In the genomic region with DNA sequence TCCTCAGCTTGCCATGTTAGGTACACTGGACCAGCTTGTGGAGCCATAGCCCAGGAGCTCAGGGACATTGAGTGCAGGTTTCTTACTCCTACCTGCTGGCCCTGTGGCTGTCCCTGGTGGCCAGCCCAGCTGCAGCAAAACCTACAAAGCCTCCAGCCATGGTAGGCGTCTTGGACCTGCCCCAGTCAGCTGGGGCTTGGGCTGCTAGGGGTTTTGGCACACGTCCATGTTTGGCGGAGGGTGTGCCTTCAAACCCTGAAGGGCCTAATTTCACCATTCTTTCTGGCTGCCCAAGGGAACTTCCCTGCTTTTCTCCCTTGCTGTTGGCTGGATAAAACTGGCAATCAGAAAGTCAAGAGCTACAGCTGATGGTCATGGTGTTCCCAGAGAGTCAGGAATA, we compare ENCODE assay signal across 20 cellular contexts. TPM values are rescaled to one million over a fixed set of nuclear protein-coding genes. Genes with fewer than 3 reads are reported as not detected.
DNase-seq lines count a peak whose midpoint lies in the region; ATAC-seq and TF ChIP-seq lines count a peak whose summit lies in the region.
"Had no signal": no experiment of that assay in that cellular context is flagged by ENCODE, and none has a peak within 500 bp of the region (broad histone marks: within the 10 kb centered on the region; RNA-seq: fewer than 3 reads in every experiment).

No MANE protein-coding gene starts in this region.

- H3K79me2 ChIP-seq in mammary epithelial cell (ENCODE audit: insufficient read depth, low read length), result no peaks in the 10 kb centered on the region
- H3K79me2 ChIP-seq: hepatocyte had no signal

- BruUV-seq in MCF 10A (replicated peaks; lab: Mats Ljungman, UMichigan) (no TSS peak), mammary epithelial cell (replicated peaks; lab: Mats Ljungman, UMichigan) (no TSS peak)

- no peak overlapping the region for H3K27ac ChIP-seq in mammary epithelial cell (ENCODE audit: insufficient read depth, low read depth, low read length)
- H3K27ac ChIP-seq in gastroesophageal sphincter, result peak overlapping the region in 3 of 4 donors; percentile 66 to 85 (median 77)
- peak overlapping the region; percentile 71 for H3K27ac ChIP-seq in substantia nigra (ENCODE audit: low read depth, low read length, poor library complexity, severe bottlenecking)
- H3K27ac ChIP-seq: cardiac muscle cell, hepatocyte, neural progenitor cell had no signal

- intact Hi-C loops in MCF 10A (cut with micrococcal nuclease) (loop anchor here (5.0 kb wide), 1 partner anchor 66 kb away; no protein-coding TSS in a partner anchor), mammary epithelial cell (cut with micrococcal nuclease) (loop anchor here (5.0 kb wide), 1 partner anchor 144 kb away; no protein-coding TSS in a partner anchor)

- no peak for TF ChIP-seq POLR2A in gastroesophageal sphincter (IDR thresholded peaks at IDR 0.05)

- DNase-seq in MCF 10A (ENCODE audit: unreplicated experiment), result peak; percentile 27
- no peak for DNase-seq in mammary epithelial cell
- no peak for DNase-seq in WTC11 (ENCODE audit: low spot score)
- DNase-seq in substantia nigra (lab: John Stamatoyannopoulos, UW), result peak in 5 of 49 donors; percentile 6 to 18 (median 13)
- DNase-seq in activated naive CD4-positive, alpha-beta T cell treated with anti-CD3 and anti-CD28 coated beads, Interleukin-2, amount 10 ng/mL, durations not matched to agents 7 days and 5 days, result no peak
- DNase-seq in NK-92 (lab: John Stamatoyannopoulos, UW; ENCODE audit: unreplicated experiment), result no peak
- DNase-seq: effector memory CD4-positive, alpha-beta T cell; GOT3 had no signal

- POLR2A ChIA-PET in MCF 10A (lab: Yijun Ruan, JAX), result interaction anchor here (0.5 kb wide), 1 partner anchor 210 kb away, joined by 3 read pairs; no protein-coding TSS in a partner anchor
- POLR2A ChIA-PET in WTC11 (lab: Charles Lee), result interaction anchor here (0.7 to 1.4 kb wide), 3 partner anchors 16 to 129 kb away, joined by 3 to 4 read pairs (median 3); no protein-coding TSS in a partner anchor

- H3K4me1 Mint-ChIP-seq in MCF 10A (ENCODE audit: insufficient read depth, unreplicated experiment), result peaks cover 6% of the 10 kb centered on the region
- H3K4me1 Mint-ChIP-seq in WTC11, result peaks cover 32% of the 10 kb centered on the region
- H3K4me1 Mint-ChIP-seq in activated naive CD4-positive, alpha-beta T cell treated with anti-CD3 and anti-CD28 coated beads, Interleukin-2, amount 10 ng/mL, durations not matched to agents 7 days and 5 days, result peaks cover 7% of the 10 kb centered on the region

- H3K27me3 Mint-ChIP-seq in MCF 10A (ENCODE audit: insufficient read depth, unreplicated experiment), result no peaks in the 10 kb centered on the region
- no peaks in the 10 kb centered on the region for H3K27me3 Mint-ChIP-seq in WTC11 (ENCODE audit: low read depth)
- H3K27me3 Mint-ChIP-seq in activated naive CD4-positive, alpha-beta T cell treated with anti-CD3 and anti-CD28 coated beads, Interleukin-2, amount 10 ng/mL, durations not matched to agents 7 days and 5 days, result no peaks in the 10 kb centered on the region
- H3K27me3 Mint-ChIP-seq: activated naive CD8-positive, alpha-beta T cell treated with anti-CD3 and anti-CD28 coated beads, Interleukin-2, amount 50 U/mL, for 24 hours; type B pancreatic cell had no signal

- H3K9me3 ChIP-seq in mammary epithelial cell (replicated peaks; ENCODE audit: insufficient read depth, low read length), result no peaks in the 10 kb centered on the region
- no peaks in the 10 kb centered on the region for H3K9me3 ChIP-seq in gastroesophageal sphincter

- no peak for TF ChIP-seq CTCF in MCF 10A (IDR thresholded peaks at IDR 0.05; ENCODE audit: unreplicated experiment)
- no peak for TF ChIP-seq CTCF in mammary epithelial cell (conservative IDR thresholded peaks at IDR 0.05 in 1 of 2, IDR thresholded peaks at IDR 0.05 in 1 of 2; ENCODE audit: extremely low read depth in 1 of 2, insufficient read depth in 1 of 2, low read depth in 1 of 2, low read length in 2 of 2)
- no peak for TF ChIP-seq CTCF in WTC11 (IDR thresholded peaks at IDR 0.05)
- TF ChIP-seq CTCF in gastroesophageal sphincter (IDR thresholded peaks at IDR 0.05), result no peak

- WGBS in mammary epithelial cell (ENCODE audit: low coverage, missing lambda C conversion rate), result 29% methylated on average over 3 of the region's 3 CpGs
- 50 to 52% methylated on average over 2 of the region's 3 CpGs for WGBS in gastroesophageal sphincter (ENCODE audit: low coverage in 1 of 2), 2 donors

- H3K4me1 ChIP-seq in mammary epithelial cell (ENCODE audit: insufficient read depth, low read length), result peaks cover 25% of the 10 kb centered on the region
- peaks cover 0 to 28% (median 16%) of the 10 kb centered on the region in 3 donors for H3K4me1 ChIP-seq in gastroesophageal sphincter

- H3K9me3 Mint-ChIP-seq in MCF 10A (ENCODE audit: unreplicated experiment) (no peaks in the 10 kb centered on the region), WTC11 (no peaks in the 10 kb centered on the region)
- H3K9me3 Mint-ChIP-seq in activated naive CD4-positive, alpha-beta T cell treated with anti-CD3 and anti-CD28 coated beads, Interleukin-2, amount 10 ng/mL, durations not matched to agents 7 days and 5 days, result no peaks in the 10 kb centered on the region
- H3K9me3 Mint-ChIP-seq: activated naive CD8-positive, alpha-beta T cell treated with anti-CD3 and anti-CD28 coated beads, Interleukin-2, amount 50 U/mL, for 24 hours; CD14-positive monocyte; neural progenitor cell; type B pancreatic cell had no signal

- no peak for TF ChIP-seq EP300 in gastroesophageal sphincter (IDR thresholded peaks at IDR 0.05)

- ATAC-seq in WTC11 (no peak), gastroesophageal sphincter (no peak), GM21528 (IDR thresholded peaks at IDR 0.05; ENCODE audit: low FRiP score, unreplicated experiment) (no peak)

- H3K9ac ChIP-seq in mammary epithelial cell (ENCODE audit: insufficient read depth, low read length), result no peak overlapping the region
- H3K9ac ChIP-seq: neural progenitor cell had no signal

- peaks cover 30% of the 10 kb centered on the region for H3K36me3 Mint-ChIP-seq in MCF 10A (ENCODE audit: insufficient read depth, unreplicated experiment)
- peaks cover 42% of the 10 kb centered on the region for H3K36me3 Mint-ChIP-seq in WTC11
- peaks cover 15% of the 10 kb centered on the region for H3K36me3 Mint-ChIP-seq in activated naive CD4-positive, alpha-beta T cell treated with anti-CD3 and anti-CD28 coated beads, Interleukin-2, amount 10 ng/mL, durations not matched to agents 7 days and 5 days

- H3K4me3 ChIP-seq in mammary epithelial cell (replicated peaks in 1 of 3; ENCODE audit: insufficient read depth in 1 of 3, low read depth in 2 of 3, low read length in 3 of 3) (no peak overlapping the region), gastroesophageal sphincter (no peak overlapping the region)
- H3K4me3 ChIP-seq: cardiac muscle cell, hepatocyte, neural progenitor cell had no signal

- no peak overlapping the region for H2AFZ ChIP-seq in mammary epithelial cell (ENCODE audit: low read depth, low read length)
- H2AFZ ChIP-seq: hepatocyte, neural progenitor cell had no signal

- no peak overlapping the region for H3K4me2 ChIP-seq in mammary epithelial cell (ENCODE audit: insufficient read depth, low read depth, low read length)
- H3K4me2 ChIP-seq: hepatocyte, neural progenitor cell had no signal

- H3K36me3 ChIP-seq in mammary epithelial cell (ENCODE audit: insufficient read depth, low read length) (peaks cover 5% of the 10 kb centered on the region), gastroesophageal sphincter (peaks cover 0 to 8% of the 10 kb centered on the region in 2 donors)
- H3K36me3 ChIP-seq: cardiac muscle cell, neural progenitor cell had no signal

- H3K4me3 Mint-ChIP-seq in MCF 10A (ENCODE audit: unreplicated experiment) (no peak overlapping the region), WTC11 (no peak overlapping the region)
- no peak overlapping the region for H3K4me3 Mint-ChIP-seq in activated naive CD4-positive, alpha-beta T cell treated with anti-CD3 and anti-CD28 coated beads, Interleukin-2, amount 10 ng/mL, durations not matched to agents 7 days and 5 days
- H3K4me3 Mint-ChIP-seq: activated naive CD8-positive, alpha-beta T cell treated with anti-CD3 and anti-CD28 coated beads, Interleukin-2, amount 50 U/mL, for 24 hours; CD14-positive monocyte; neural progenitor cell; type B pancreatic cell had no signal

- H3K27ac Mint-ChIP-seq in MCF 10A (ENCODE audit: low read depth, unreplicated experiment) (no peak overlapping the region), WTC11 (peak overlapping the region; percentile 91; the same call in 1 of the 2 replicates)
- no peak overlapping the region for H3K27ac Mint-ChIP-seq in activated naive CD4-positive, alpha-beta T cell treated with anti-CD3 and anti-CD28 coated beads, Interleukin-2, amount 10 ng/mL, durations not matched to agents 7 days and 5 days
- H3K27ac Mint-ChIP-seq: activated naive CD8-positive, alpha-beta T cell treated with anti-CD3 and anti-CD28 coated beads, Interleukin-2, amount 50 U/mL, for 24 hours; neural progenitor cell had no signal

- CTCF ChIA-PET in MCF 10A (lab: Yijun Ruan, JAX) (interaction anchor here (0.6 to 3.9 kb wide), 33 partner anchors 9 to 225 kb away, joined by 3 to 65 read pairs (median 6); a partner anchor contains a TSS), mammary epithelial cell (lab: Charles Lee; ENCODE audit: low non-redundant PET) (interaction anchor here (0.6 to 0.8 kb wide), 2 partner anchors 27 to 1612 kb away, joined by 3 to 5 read pairs; no protein-coding TSS in a partner anchor), WTC11 (lab: Charles Lee) (interaction anchor here (0.6 to 3.2 kb wide), 21 partner anchors 8 to 153 kb away, joined by 3 to 14 read pairs (median 3); a partner anchor contains a TSS)
- CTCF ChIA-PET in activated naive CD4-positive, alpha-beta T cell treated with anti-CD3 and anti-CD28 coated beads, Interleukin-2, amount 10 ng/mL, durations not matched to agents 7 days and 5 days (lab: Charles Lee), result interaction anchor here (0.5 to 3.8 kb wide), 18 partner anchors 9 to 206 kb away, joined by 3 to 22 read pairs (median 6); no protein-coding TSS in a partner anchor

- in situ Hi-C loops in mammary epithelial cell (cut with MboI; ENCODE audit: low sequenced_read_pairs in 2 of 2), result loop anchor here in 1 of 2 donors (10.0 kb wide), 1 partner anchor 61 kb away; no protein-coding TSS in a partner anchor

- dilution Hi-C loops in mammary epithelial cell (cut with HindIII; ENCODE audit: low sequenced_read_pairs), result no loop called here

- no peaks in the 10 kb centered on the region for H4K20me1 ChIP-seq in mammary epithelial cell (ENCODE audit: insufficient read depth, low read length)

- H3K27me3 ChIP-seq in mammary epithelial cell (ENCODE audit: insufficient read depth, low read length) (no peaks in the 10 kb centered on the region), gastroesophageal sphincter (no peaks in the 10 kb centered on the region)
- H3K27me3 ChIP-seq: cardiac muscle cell, hepatocyte, neural progenitor cell had no signal

RNA-seq across cellular contexts. Expression of a gene that starts 25.4 kb away (rescaled TPM):
- total RNA-seq in MCF 10A (2022) (not detected in 2 replicates), mammary epithelial cell (not detected), WTC11 (2021) (0.24 to 0.69 TPM (median 0.41 TPM) in 3 replicates), gastroesophageal sphincter (1 to 10 TPM in 1 of 4 donors, under 1 TPM in 1, not detected in 2; 0.15 to 3.4 TPM)
- polyA plus RNA-seq in mammary epithelial cell, result not detected
- not detected for polyA minus RNA-seq in mammary epithelial cell
- total RNA-seq: cardiac muscle cell; OCI-LY7; SK-MEL-5; T-helper 2 cell treated with Interferon-gamma antibody and Interleukin-4, amounts not matched to agents 100 ng/mL and 5 ng/mL, for 36 hours had no signal
- polyA plus RNA-seq: CD14-positive monocyte, keratinocyte had no signal

RNA-seq across cellular contexts. Expression of a gene that starts 31.6 kb away (rescaled TPM):
- 165 and 198 TPM in 2 replicates for total RNA-seq in MCF 10A (2022)
- total RNA-seq in mammary epithelial cell, result 100 to 1,000 TPM; 171 to 211 TPM
- polyA plus RNA-seq in mammary epithelial cell, result 65.8 TPM
- polyA minus RNA-seq in mammary epithelial cell, result 152 TPM
- total RNA-seq in WTC11 (2021), result 592 to 630 TPM (median 618 TPM) in 3 replicates
- total RNA-seq in gastroesophageal sphincter, result 10 to 100 TPM; 16.7 to 34.9 (median 26.4) TPM
